11 cellular contexts compared by ENCODE assay signal in genomic region chr20:10565191-10565921, GRCh38.
DNase-seq lines count a peak whose midpoint lies in the region; ATAC-seq and TF ChIP-seq lines count a peak whose summit lies in the region.
"Had no signal": no experiment of that assay in that cellular context is flagged by ENCODE, and none has a peak within 500 bp of the region (broad histone marks: within the 10 kb centered on the region; RNA-seq: fewer than 3 reads in every experiment).

No MANE protein-coding gene starts in this region.

- ATAC-seq in left ventricle myocardium superior (peak; percentile 92), HG03045 (IDR thresholded peaks at IDR 0.05; ENCODE audit: unreplicated experiment) (no peak)
- ATAC-seq: body of pancreas had no signal

- H3K27ac Mint-ChIP-seq in progenitor cell of endocrine pancreas: no peak overlapping the region

- no peaks in the 10 kb centered on the region for H3K27me3 Mint-ChIP-seq in progenitor cell of endocrine pancreas

- H3K27me3 ChIP-seq in ascending aorta: no peaks in the 10 kb centered on the region
- H3K27me3 ChIP-seq in skeletal muscle tissue (ENCODE audit: control insufficient read depth in 3 of 3, insufficient read depth in 3 of 3, low read length in 3 of 3): no peaks in the 10 kb centered on the region
- H3K27me3 ChIP-seq: body of pancreas had no signal

- H3K36me3 ChIP-seq in ascending aorta (no peaks in the 10 kb centered on the region), skeletal muscle tissue (ENCODE audit: control insufficient read depth in 3 of 3, insufficient read depth in 3 of 3, low read length in 3 of 3) (no peaks in the 10 kb centered on the region)

- TF ChIP-seq CTCF in ascending aorta (IDR thresholded peaks at IDR 0.05) (no peak), progenitor cell of endocrine pancreas (IDR thresholded peaks at IDR 0.05; ENCODE audit: unreplicated experiment) (no peak)

- no peak overlapping the region for H3K9ac ChIP-seq in skeletal muscle tissue (ENCODE audit: low read depth in 1 of 3, low read length in 3 of 3)

- H3K27ac ChIP-seq in ascending aorta (peak overlapping the region; percentile 85 to 88), skeletal muscle tissue (ENCODE audit: low read depth, low read length) (peak overlapping the region; percentile 55)
- H3K27ac ChIP-seq: body of pancreas had no signal

- H3K4me3 ChIP-seq in ascending aorta: no peak overlapping the region
- H3K4me3 ChIP-seq in skeletal muscle tissue (ENCODE audit: low read length in 3 of 3): no peak overlapping the region
- H3K4me3 ChIP-seq: body of pancreas had no signal

- H3K4me1 ChIP-seq in ascending aorta (peaks cover 4 to 14% of the 10 kb centered on the region in 2 donors), skeletal muscle tissue (ENCODE audit: control insufficient read depth in 3 of 3, insufficient read depth in 3 of 3, low read length in 3 of 3) (no peaks in the 10 kb centered on the region)
- H3K4me1 ChIP-seq: body of pancreas had no signal

- no peaks in the 10 kb centered on the region for H3K4me1 Mint-ChIP-seq in progenitor cell of endocrine pancreas (ENCODE audit: low read depth)

- H3K9me3 ChIP-seq in ascending aorta: peaks cover 0 to 5% of the 10 kb centered on the region in 2 donors
- no peaks in the 10 kb centered on the region for H3K9me3 ChIP-seq in skeletal muscle tissue (ENCODE audit: control insufficient read depth in 3 of 3, low read length in 3 of 3)
- H3K9me3 ChIP-seq: body of pancreas had no signal

- peaks cover 15% of the 10 kb centered on the region for H3K9me3 Mint-ChIP-seq in progenitor cell of endocrine pancreas (ENCODE audit: low read depth)

- intact Hi-C loops in ascending aorta (cut with DNase I) (no loop called here), left ventricle myocardium superior (cut with micrococcal nuclease) (no loop called here)

- H3K36me3 Mint-ChIP-seq in progenitor cell of endocrine pancreas (ENCODE audit: insufficient read depth): peaks cover 17% of the 10 kb centered on the region

- no peak overlapping the region for H3K4me3 Mint-ChIP-seq in progenitor cell of endocrine pancreas (ENCODE audit: low read depth)

- DNase-seq in GM03348 (ENCODE audit: low spot score): peak; percentile 59
- no peak for DNase-seq in ascending aorta (ENCODE audit: low spot score in 2 of 2)
- DNase-seq in left ventricle myocardium superior: peak; percentile 41
- no peak for DNase-seq in progenitor cell of endocrine pancreas (ENCODE audit: low spot score, unreplicated experiment)
- DNase-seq in cerebellar nuclear complex (lab: John Stamatoyannopoulos, UW): no peak
- DNase-seq in stimulated activated naive CD4-positive, alpha-beta T cell treated with Interleukin-2 at 50 U/mL for 16 hours (lab: John Stamatoyannopoulos, UW): no peak
- DNase-seq: NCI-H345; stimulated activated CD4-positive, alpha-beta T cell treated with anti-CD3 and anti-CD28 coated beads, Interleukin-4, amount 100 ng/mL, for 1 hour had no signal

Comparison
In these comparisons a context has a peak if more than half of its experiments do, and no peak if none do; other contexts are left out.
1. DNase-seq: peak in GM03348 (single experiment) and left ventricle myocardium superior (single experiment); none in ascending aorta (0 of 2), progenitor cell of endocrine pancreas (single experiment), cerebellar nuclear complex (0 of 2) and stimulated activated naive CD4-positive, alpha-beta T cell treated with Interleukin-2 at 50 U/mL for 16 hours (single experiment).